Comparison of ENCODE assay signal across 15 cellular contexts in the genomic region with DNA sequence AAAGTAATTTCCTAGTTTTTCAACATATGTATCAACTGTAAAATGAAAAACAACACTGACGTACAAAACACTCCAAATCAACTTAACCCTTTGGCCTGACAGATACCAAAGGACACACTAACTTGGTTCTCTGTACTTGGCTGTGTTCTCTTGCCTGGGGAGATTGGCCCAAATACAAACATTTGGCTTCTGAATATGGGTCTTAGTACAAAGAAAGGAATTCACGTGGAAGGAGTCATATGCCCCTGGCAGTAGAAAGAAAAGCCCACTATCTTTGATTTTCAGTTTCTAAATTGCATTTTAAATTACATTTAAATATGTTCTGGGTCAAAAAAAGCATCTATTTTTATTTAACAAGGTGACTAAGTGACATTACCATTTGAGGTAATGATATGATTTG.
DNase-seq lines count a peak whose midpoint lies in the region; ATAC-seq and TF ChIP-seq lines count a peak whose summit lies in the region.
"Had no signal": no experiment of that assay in that cellular context is flagged by ENCODE, and none has a peak within 500 bp of the region (broad histone marks: within the 10 kb centered on the region; RNA-seq: fewer than 3 reads in every experiment).

No MANE protein-coding gene starts in this region.

- no peak for TF ChIP-seq CTCF in RWPE1 (conservative IDR thresholded peaks at IDR 0.05; ENCODE audit: low read depth)

- CTCF ChIA-PET in RWPE1 (lab: Yijun Ruan, JAX) = no interaction called here

- POLR2A ChIA-PET in RWPE1 (lab: Yijun Ruan, JAX; ENCODE audit: low non-redundant PET) = no interaction called here

- no peak overlapping the region for H3K27ac ChIP-seq in RWPE1
- H3K27ac ChIP-seq: left lung, WERI-Rb-1 had no signal

- DNase-seq in EH (ENCODE audit: low read depth) (peak; percentile 98), RWPE1 (ENCODE audit: low spot score) (peak; percentile 69), dedifferentiated amniotic fluid mesenchymal stem cell (ENCODE audit: extremely low spot score) (peak; percentile 83), pons (ENCODE audit: low spot score) (peak; percentile 32), NCI-H1417 treated with DMSO at 0.1 percent for 48 hours (lab: John Stamatoyannopoulos, UW) (no peak), ureter (ENCODE audit: low spot score) (no peak)
- DNase-seq: activated T-cell treated with anti-CD3 and anti-CD28 coated beads for 4 hours; cerebellar nuclear complex; left lung; stimulated activated CD4-positive, alpha-beta T cell treated with anti-CD3 and anti-CD28 coated beads, Interleukin-1b, Interleukin-23, amount 100 ng/mL, for 48 hours; stimulated activated naive B cell treated with anti-CD40 and anti-IgM and Interleukin-4, amounts not matched to agents 10 μg/mL and 1 μg/mL and 100 μg/mL, for 72 hours; WERI-Rb-1 had no signal

- ATAC-seq in GM21786 (IDR thresholded peaks at IDR 0.05; ENCODE audit: unreplicated experiment) (no peak), GM18511 (IDR thresholded peaks at IDR 0.05; ENCODE audit: unreplicated experiment) (no peak)
- ATAC-seq: left lung; Right ventricle myocardium inferior; stimulated activated naive B cell treated with anti-CD40 and anti-IgM and Interleukin-4, amounts not matched to agents 10 μg/mL and 1 μg/mL and 100 μg/mL, for 72 hours had no signal

Comparison
In these comparisons a context has a peak if more than half of its experiments do, and no peak if none do; other contexts are left out.
1. DNase-seq: peak in EH (single experiment), RWPE1 (single experiment), dedifferentiated amniotic fluid mesenchymal stem cell (single experiment) and pons (single experiment); none in NCI-H1417 treated with DMSO at 0.1 percent for 48 hours (single experiment) and ureter (single experiment).